ENCODE assay signal across 9 cellular contexts in the genomic region with DNA sequence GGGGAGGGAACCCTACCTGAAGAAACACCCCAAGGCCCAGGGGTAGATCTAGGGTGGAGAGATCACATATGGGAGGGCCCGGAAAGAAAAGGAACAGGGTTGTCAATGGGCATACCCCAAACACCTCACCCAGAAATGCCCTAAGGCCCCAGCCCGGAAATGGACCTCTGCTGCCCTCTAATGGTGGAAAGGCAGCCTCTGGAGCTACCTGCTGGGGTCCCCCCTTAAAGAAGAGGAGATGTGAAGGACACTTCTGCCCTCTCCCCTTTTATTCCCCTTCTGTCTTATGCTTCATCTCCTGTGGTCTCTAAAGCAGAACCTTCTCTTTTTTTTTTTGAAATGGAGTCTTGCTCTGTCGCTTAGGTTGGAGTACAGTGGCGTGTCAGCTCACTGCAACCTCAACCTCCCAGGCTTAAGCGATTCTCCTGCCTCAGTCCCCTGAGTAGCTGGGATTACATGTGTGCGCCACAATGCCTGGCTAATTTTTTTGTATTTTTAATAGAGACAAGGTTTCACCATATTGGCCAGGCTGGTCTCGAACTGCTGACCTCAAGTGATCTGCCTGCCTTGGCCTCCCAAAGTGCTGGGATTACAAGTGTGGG. TPM values are rescaled to one million over a fixed set of nuclear protein-coding genes. Genes with fewer than 3 reads are reported as not detected.
DNase-seq lines count a peak whose midpoint lies in the region; ATAC-seq, FAIRE-seq and TF ChIP-seq lines count a peak whose summit lies in the region.
"Had no signal": no experiment of that assay in that cellular context is flagged by ENCODE, and none has a peak within 500 bp of the region (broad histone marks: within the 10 kb centered on the region; RNA-seq: fewer than 3 reads in every experiment).

No MANE protein-coding gene starts in this region.

- DNase-seq in COLO668 (lab: John Stamatoyannopoulos, UW; ENCODE audit: unreplicated experiment) (peak; percentile 65), HT-29 (ENCODE audit: low spot score) (peak; percentile 85), RKO (ENCODE audit: low spot score) (peak; percentile 54), foreskin melanocyte (peak; percentile 28), pancreas (peak; percentile 54 to 85 (median 74)), upper lobe of left lung (peak in 1 of 2 donors; percentile 82)
- DNase-seq in activated T-helper 9 cell treated with anti-CD3 and anti-CD28 coated beads, Interleukin-2, amount 50 U/mL, for 16 hours (ENCODE audit: low read depth), result peak; percentile 73

- TF ChIP-seq CTCF in pancreas (IDR thresholded peaks at IDR 0.05) (peak; percentile 69 to 87 (median 81)), upper lobe of left lung (IDR thresholded peaks at IDR 0.05) (peak; percentile 70 to 89 (median 82))

- WGBS in pancreas, 2 donors, result 63% methylated on average over 7 of the region's 7 CpGs
- 57 to 70% methylated on average over 7 of the region's 7 CpGs for WGBS in upper lobe of left lung, 2 donors

- no peak for FAIRE-seq in pancreas (lab: Jason Lieb, UNC)

- no peak for TF ChIP-seq POLR2A in upper lobe of left lung (IDR thresholded peaks at IDR 0.05)

- no peaks in the 10 kb centered on the region for H3K9me3 ChIP-seq in pancreas
- no peaks in the 10 kb centered on the region for H3K9me3 ChIP-seq in upper lobe of left lung

- no peak overlapping the region for H3K4me3 ChIP-seq in pancreas
- H3K4me3 ChIP-seq in upper lobe of left lung, result no peak overlapping the region

- H3K27me3 ChIP-seq in pancreas (no peaks in the 10 kb centered on the region), upper lobe of left lung (no peaks in the 10 kb centered on the region)

- H3K36me3 ChIP-seq in pancreas (no peaks in the 10 kb centered on the region), upper lobe of left lung (no peaks in the 10 kb centered on the region)

- peaks cover 32 to 38% (median 34%) of the 10 kb centered on the region in 3 donors for H3K4me1 ChIP-seq in pancreas
- peaks cover 38 to 50% (median 46%) of the 10 kb centered on the region in 4 donors for H3K4me1 ChIP-seq in upper lobe of left lung

- TF ChIP-seq EP300 in upper lobe of left lung (IDR thresholded peaks at IDR 0.05), result no peak

- intact Hi-C loops in pancreas (cut with DNase I), result loop anchor here in 2 of 3 donors (5.0 kb wide), 4 partner anchors 49 to 214 kb away; partner anchors contain the start of gene FKBP5 (in 1 of the 2)

- ATAC-seq in pancreas (peak; percentile 35 to 67 (median 50)), upper lobe of left lung (ENCODE audit: low FRiP score in 2 of 2) (peak in 1 of 2 donors; percentile 53), HG03442 (IDR thresholded peaks at IDR 0.05; ENCODE audit: unreplicated experiment) (no peak)

- H3K27ac ChIP-seq in pancreas (no peak overlapping the region), upper lobe of left lung (peak overlapping the region in 2 of 4 donors; percentile 62 to 100)

RNA-seq across cellular contexts. Expression of gene ARMC12, which starts 0.4 kb away (rescaled TPM):
- total RNA-seq in HT-29 (2014; rRNA removed; shearing (Covaris generic)), result not detected in 2 replicates
- total RNA-seq in pancreas (under 1 TPM; 0.12 to 0.75 (median 0.44) TPM), upper lobe of left lung (1 to 10 TPM in 1 of 6 donors, under 1 TPM in 4, not detected in 1; 0.46 to 6.3 (median 0.74) TPM)
- 1 to 10 TPM; 2.2 to 2.6 TPM for polyA plus RNA-seq in pancreas

RNA-seq across cellular contexts. Expression of gene CLPSL2, which starts 40.0 kb away (rescaled TPM):
- not detected in 2 replicates for total RNA-seq in HT-29 (2014; rRNA removed; shearing (Covaris generic))
- 1 to 10 TPM; 1.4 to 4.3 (median 2.8) TPM for total RNA-seq in pancreas
- polyA plus RNA-seq in pancreas, result 1 to 10 TPM in 1 of 2 donors, under 1 TPM in 1; 0.61 to 2.5 TPM
- not detected for total RNA-seq in upper lobe of left lung
- total RNA-seq: T-helper 1 cell treated with Interleukin-12 subunit alpha and Interleukin-12 subunit beta and Interleukin-4 antibody, amounts not matched to agents 30 ng/mL and 1 ng/mL, for 36 hours had no signal

RNA-seq across cellular contexts. Expression of gene CLPSL1, which starts 44.4 kb away (rescaled TPM):
- not detected in 2 replicates for total RNA-seq in HT-29 (2014; rRNA removed; shearing (Covaris generic))
- total RNA-seq in pancreas (100 to 1,000 TPM in 1 of 6 donors, 10 to 100 TPM in 4, 1 to 10 TPM in 1; 6.0 to 102 (median 38.3) TPM), upper lobe of left lung (not detected)
- 10 to 100 TPM in 1 of 2 donors, not detected in 1; 83.2 TPM for polyA plus RNA-seq in pancreas
- total RNA-seq: T-helper 1 cell treated with Interleukin-12 subunit alpha and Interleukin-12 subunit beta and Interleukin-4 antibody, amounts not matched to agents 30 ng/mL and 1 ng/mL, for 36 hours had no signal

RNA-seq across cellular contexts. Expression of gene FKBP5, which starts 47.7 kb away (rescaled TPM):
- total RNA-seq in HT-29 (2014; rRNA removed; shearing (Covaris generic)), result 6.6 and 7.7 TPM in 2 replicates
- total RNA-seq in pancreas, result 10 to 100 TPM; 13.0 to 78.4 (median 61.3) TPM
- 10 to 100 TPM; 31.8 to 44.1 TPM for polyA plus RNA-seq in pancreas
- total RNA-seq in upper lobe of left lung, result 100 to 1,000 TPM; 112 to 203 (median 143) TPM
